ENCODE assay signal across 3 cellular contexts in genomic region chr9:116149844-116150243, GRCh38.
TF ChIP-seq lines count a peak whose summit lies in the region.

No MANE protein-coding gene starts in this region.

TF ChIP-seq in SK-N-SH, 30 proteins besides CTCF, POLR2A, EP300 and RAD21:
- TF ChIP-seq RCOR1 (IDR thresholded peaks at IDR 0.05; ENCODE audit: low read length) = no peak
- TF ChIP-seq SMC3 (IDR thresholded peaks at IDR 0.05; ENCODE audit: low read depth, low read length) = peak; percentile 60

TF ChIP-seq in SK-N-SH treated with all-trans-retinoic acid at 6 μM for 48 hours, 23 proteins besides CTCF, POLR2A, EP300 and RAD21:
- no peak for TF ChIP-seq ZNF565 (CRISPR knock-in tag; conservative IDR thresholded peaks at IDR 0.05; ENCODE audit: low read depth)
- no peak for TF ChIP-seq CSDC2 (CRISPR knock-in tag; IDR thresholded peaks at IDR 0.05)
- TF ChIP-seq ARNTL (CRISPR knock-in tag; IDR thresholded peaks at IDR 0.05; ENCODE audit: borderline replicate concordance, low read depth) = no peak
- TF ChIP-seq PATZ1 (CRISPR knock-in tag; IDR thresholded peaks at IDR 0.05; ENCODE audit: borderline replicate concordance) = no peak
- TF ChIP-seq ZFP3 (CRISPR knock-in tag; IDR thresholded peaks at IDR 0.05) = no peak
- no peak for TF ChIP-seq TCF4 (CRISPR knock-in tag; IDR thresholded peaks at IDR 0.05; ENCODE audit: borderline replicate concordance)
- no peak for TF ChIP-seq BACH2 (CRISPR knock-in tag; IDR thresholded peaks at IDR 0.05; ENCODE audit: borderline replicate concordance)
- TF ChIP-seq ZNF70 (CRISPR knock-in tag; IDR thresholded peaks at IDR 0.05) = no peak
- no peak for TF ChIP-seq TSHZ2 (CRISPR knock-in tag; IDR thresholded peaks at IDR 0.05)
- TF ChIP-seq PPARA (CRISPR knock-in tag; IDR thresholded peaks at IDR 0.05; ENCODE audit: borderline replicate concordance) = no peak
- TF ChIP-seq ESRRG (CRISPR knock-in tag; IDR thresholded peaks at IDR 0.05) = no peak

TF ChIP-seq in IMR-90, 13 proteins besides CTCF, POLR2A, EP300 and RAD21:
- TF ChIP-seq SMC3 (IDR thresholded peaks at IDR 0.05; ENCODE audit: low read depth, low read length) (peak; percentile 35; the same call in 1 of the 2 replicates), RCOR1 (IDR thresholded peaks at IDR 0.05; ENCODE audit: insufficient replicate concordance, low read length) (no peak), CEBPB (IDR thresholded peaks at IDR 0.05; ENCODE audit: low read depth, low read length) (no peak), MAFK (IDR thresholded peaks at IDR 0.05; ENCODE audit: low read depth, low read length) (no peak), RFX5 (IDR thresholded peaks at IDR 0.05; ENCODE audit: low read depth, low read length) (no peak), BHLHE40 (IDR thresholded peaks at IDR 0.05; ENCODE audit: low read depth, low read length) (no peak), USF2 (IDR thresholded peaks at IDR 0.05; ENCODE audit: low read depth, low read length) (no peak), FOS (IDR thresholded peaks at IDR 0.05; ENCODE audit: low read depth, low read length) (no peak)
